Comparison of ENCODE assay signal across 22 cellular contexts in genomic region chr9:98306384-98307145, GRCh38. TPM values are rescaled to one million over a fixed set of nuclear protein-coding genes. Genes with fewer than 3 reads are reported as not detected.
DNase-seq lines count a peak whose midpoint lies in the region; ATAC-seq, FAIRE-seq and TF ChIP-seq lines count a peak whose summit lies in the region.
"Had no signal": no experiment of that assay in that cellular context is flagged by ENCODE, and none has a peak within 500 bp of the region (broad histone marks: within the 10 kb centered on the region; RNA-seq: fewer than 3 reads in every experiment).

No MANE protein-coding gene starts in this region.

- H3K79me2 ChIP-seq in GM23338 (replicated peaks; ENCODE audit: insufficient read depth) (no peaks in the 10 kb centered on the region), H1 (ENCODE audit: control insufficient read depth in 1 of 2, insufficient read depth in 2 of 2, low read length in 2 of 2) (no peaks in the 10 kb centered on the region), trophoblast cell (ENCODE audit: control insufficient read depth, insufficient read depth, low read length, poor library complexity) (no peaks in the 10 kb centered on the region)

- POLR2A ChIA-PET in H1 (lab: Charles Lee; ENCODE audit: partially characterized antibody) = no interaction called here

- DNase-seq in GM23338 (ENCODE audit: low spot score) = no peak
- DNase-seq in NCI-H2171 (lab: John Stamatoyannopoulos, UW) = peak; percentile 83
- DNase-seq in H1 (ENCODE audit: low read depth in 1 of 2, low spot score in 2 of 2) = no peak
- peak; percentile 74 to 77 for DNase-seq in trophoblast cell
- no peak for DNase-seq in kidney tubule cell (ENCODE audit: low spot score)
- no peak for DNase-seq in NCI-H226
- DNase-seq in activated naive CD4-positive, alpha-beta T cell (lab: John Stamatoyannopoulos, UW) = no peak
- DNase-seq: activated CD4-positive, CD25-positive, alpha-beta regulatory T cell; activated CD8-positive, alpha-beta T cell treated with anti-CD3 and anti-CD28 coated beads, Interleukin-2, amount 10 ng/mL, durations not matched to agents 7 days and 5 days; activated gamma-delta T cell; brain microvascular endothelial cell; CD8-positive, alpha-beta T cell; cortex of kidney; head of caudate nucleus; MV-4-11; NCI-H510A treated with DMSO at 0.1 percent for 48 hours; psoas muscle; RPMI8226; small intestine; stimulated activated CD4-positive, alpha-beta T cell treated with anti-CD3 and anti-CD28 coated beads, Interleukin-2, amount 100 ng/mL, for 24 hours had no signal

- H2AFZ ChIP-seq in GM23338 (0 out of 2 replicates have a peak overlapping the region, but pooled peaks have one; percentile 32), H1 (ENCODE audit: low read length) (0 out of 2 replicates have a peak overlapping the region, but pooled peaks have one; percentile 5), trophoblast cell (ENCODE audit: insufficient read depth, low read length, poor library complexity) (no peak overlapping the region)

- no peak overlapping the region for H3K56ac ChIP-seq in H1 (replicated peaks; ENCODE audit: insufficient read length, low read depth, low read length)

- no peak overlapping the region for H3K27ac Mint-ChIP-seq in GM23338
- H3K27ac Mint-ChIP-seq: activated CD8-positive, alpha-beta T cell treated with anti-CD3 and anti-CD28 coated beads, Interleukin-2, amount 10 ng/mL, durations not matched to agents 7 days and 5 days; CD8-positive, alpha-beta T cell; stimulated activated effector memory CD8-positive, alpha-beta T cell treated with anti-CD3 and anti-CD28 coated beads, Interleukin-12 subunit alpha, Interleukin-12 subunit beta, amount 100 ng/mL, for 72 hours had no signal

- TF ChIP-seq RAD21 in H1 (IDR thresholded peaks at IDR 0.05 in 1 of 2, conservative IDR thresholded peaks at IDR 0.05 in 1 of 2; ENCODE audit: low read depth in 2 of 2, low read length in 2 of 2) = no peak

- H2BK20ac ChIP-seq in H1 (ENCODE audit: low read length) = 0 out of 2 replicates have a peak overlapping the region, but pooled peaks have one; percentile 25

- H4K8ac ChIP-seq in H1 (ENCODE audit: extremely low read depth, insufficient read depth, low read length) = no peak overlapping the region
- no peak overlapping the region for H4K8ac ChIP-seq in trophoblast cell (ENCODE audit: low read depth, low read length)

- H3K36me3 Mint-ChIP-seq in GM23338 (ENCODE audit: low read depth) = no peaks in the 10 kb centered on the region
- H3K36me3 Mint-ChIP-seq: CD8-positive, alpha-beta T cell; stimulated activated effector memory CD8-positive, alpha-beta T cell treated with anti-CD3 and anti-CD28 coated beads, Interleukin-12 subunit alpha, Interleukin-12 subunit beta, amount 100 ng/mL, for 72 hours had no signal

- H3K4me1 ChIP-seq in GM23338 (ENCODE audit: insufficient read depth) = no peaks in the 10 kb centered on the region
- H3K4me1 ChIP-seq in H1 (replicated peaks in 1 of 4; ENCODE audit: control insufficient read depth in 3 of 4, insufficient read depth in 4 of 4, low read length in 3 of 4) = no peaks in the 10 kb centered on the region; a peak in 1 of 7 replicates
- H3K4me1 ChIP-seq in trophoblast cell (ENCODE audit: control insufficient read depth in 1 of 2, insufficient read depth in 2 of 2, low read length in 2 of 2) = peaks cover 11 to 21% of the 10 kb centered on the region in 2 experiments
- H3K4me1 ChIP-seq: psoas muscle had no signal

- no peaks in the 10 kb centered on the region for H3K23me2 ChIP-seq in H1 (ENCODE audit: low read depth, low read length)

- H2BK120ac ChIP-seq in H1 (replicated peaks; ENCODE audit: low read depth, low read length) (no peak overlapping the region), trophoblast cell (ENCODE audit: insufficient read depth, low read length, poor library complexity) (no peak overlapping the region)

- peaks cover 4% of the 10 kb centered on the region for H3K27me3 Mint-ChIP-seq in GM23338 (ENCODE audit: insufficient read depth, low read depth, poor library complexity)

- no peak overlapping the region for H3K27ac ChIP-seq in GM23338 (ENCODE audit: low read depth)
- no peak overlapping the region for H3K27ac ChIP-seq in H1 (ENCODE audit: low read depth, low read length)
- no peak overlapping the region for H3K27ac ChIP-seq in trophoblast cell (ENCODE audit: low read depth, low read length)
- H3K27ac ChIP-seq: brain microvascular endothelial cell, KMS-11, psoas muscle had no signal

- H3K4me3 Mint-ChIP-seq in GM23338 = no peak overlapping the region
- H3K4me3 Mint-ChIP-seq: activated CD8-positive, alpha-beta T cell treated with anti-CD3 and anti-CD28 coated beads, Interleukin-2, amount 10 ng/mL, durations not matched to agents 7 days and 5 days; CD8-positive, alpha-beta T cell; stimulated activated effector memory CD8-positive, alpha-beta T cell treated with anti-CD3 and anti-CD28 coated beads, Interleukin-12 subunit alpha, Interleukin-12 subunit beta, amount 100 ng/mL, for 72 hours had no signal

- H3K4me2 ChIP-seq in GM23338 = no peak overlapping the region
- no peak overlapping the region for H3K4me2 ChIP-seq in H1 (ENCODE audit: insufficient read depth in 1 of 2, low read depth in 2 of 2, low read length in 2 of 2)
- no peak overlapping the region for H3K4me2 ChIP-seq in trophoblast cell (ENCODE audit: low read length)
- H3K4me2 ChIP-seq: KMS-11 had no signal

- H4K12ac ChIP-seq in trophoblast cell (ENCODE audit: low read depth, low read length) = no peak overlapping the region

- H3K79me1 ChIP-seq in H1 (ENCODE audit: low read depth, low read length) (no peaks in the 10 kb centered on the region), trophoblast cell (ENCODE audit: low read length) (peaks cover 4% of the 10 kb centered on the region)

- no peaks in the 10 kb centered on the region for H3F3A ChIP-seq in GM23338 (replicated peaks; ENCODE audit: low read depth)

- no peaks in the 10 kb centered on the region for H3K27me3 ChIP-seq in GM23338 (ENCODE audit: insufficient read depth)
- H3K27me3 ChIP-seq in H1 (replicated peaks in 1 of 4; ENCODE audit: control insufficient read depth in 3 of 4, extremely low read depth in 1 of 4, insufficient read depth in 3 of 4, low read length in 3 of 4) = peaks cover 0 to 2% (median 0%) of the 10 kb centered on the region in 4 experiments; a peak in 1 of 7 replicates
- H3K27me3 ChIP-seq in trophoblast cell (ENCODE audit: insufficient read depth, low read length) = no peaks in the 10 kb centered on the region
- H3K27me3 ChIP-seq: brain microvascular endothelial cell had no signal

- H4K91ac ChIP-seq in H1 (replicated peaks; ENCODE audit: insufficient read length, low read length) (no peak overlapping the region), trophoblast cell (ENCODE audit: low read depth, low read length) (peak overlapping the region; percentile 4)

- TF ChIP-seq POLR2A in H1 (IDR thresholded peaks at IDR 0.05; ENCODE audit: control extremely low read depth in 1 of 2, low read depth in 2 of 2, low read length in 2 of 2) = no peak

- no peak overlapping the region for H2BK12ac ChIP-seq in H1 (ENCODE audit: low read depth, low read length)
- H2BK12ac ChIP-seq in trophoblast cell (ENCODE audit: low read length) = no peak overlapping the region

- H2BK5ac ChIP-seq in H1 (ENCODE audit: low read depth, low read length) (no peak overlapping the region), trophoblast cell (ENCODE audit: low read depth, low read length, poor library complexity) (no peak overlapping the region)

- 0 out of 2 replicates have a peak, but pooled peaks cover 4% of the 10 kb centered on the region for H3K9me2 ChIP-seq in GM23338 (ENCODE audit: insufficient read depth)

- no peaks in the 10 kb centered on the region for H3K9me3 Mint-ChIP-seq in GM23338
- H3K9me3 Mint-ChIP-seq: CD8-positive, alpha-beta T cell; stimulated activated effector memory CD8-positive, alpha-beta T cell treated with anti-CD3 and anti-CD28 coated beads, Interleukin-12 subunit alpha, Interleukin-12 subunit beta, amount 100 ng/mL, for 72 hours had no signal

- no peak overlapping the region for H4K5ac ChIP-seq in H1 (ENCODE audit: insufficient read length, low read depth, low read length)

- H3K14ac ChIP-seq in H1 (ENCODE audit: insufficient read length) (no peak overlapping the region), trophoblast cell (ENCODE audit: low read length) (no peak overlapping the region)

- ATAC-seq in GM23338 = no peak
- ATAC-seq: activated CD8-positive, alpha-beta T cell treated with anti-CD3 and anti-CD28 coated beads, Interleukin-2, amount 10 ng/mL, durations not matched to agents 7 days and 5 days; CD8-positive, alpha-beta T cell; psoas muscle; stimulated activated effector memory CD8-positive, alpha-beta T cell treated with anti-CD3 and anti-CD28 coated beads, Interleukin-12 subunit alpha, Interleukin-12 subunit beta, amount 100 ng/mL, for 72 hours had no signal

- TF ChIP-seq EP300 in H1 (IDR thresholded peaks at IDR 0.05; ENCODE audit: borderline replicate concordance in 1 of 2, low read depth in 2 of 2, low read length in 2 of 2) = no peak

- H3K9me3 ChIP-seq in H1 (ENCODE audit: insufficient read depth in 2 of 2, low read depth in 1 of 2, low read length in 1 of 2) (no peaks in the 10 kb centered on the region), trophoblast cell (ENCODE audit: insufficient read depth, low read depth, low read length) (no peaks in the 10 kb centered on the region)
- H3K9me3 ChIP-seq: psoas muscle had no signal

- WGBS in H1 (ENCODE audit: extremely low coverage in 1 of 2, insufficient coverage in 1 of 2, insufficient read length in 1 of 2, insufficient replicate concordance in 2 of 2, low coverage in 1 of 2, low lambda C conversion rate in 2 of 2, missing lambda C conversion rate in 1 of 2), 2 experiments = 87% methylated on average over 5 of the region's 7 CpGs; no CpG with 5 or more reads in 1 of the 2 experiments
- WGBS in trophoblast cell (ENCODE audit: extremely low coverage, insufficient coverage, insufficient read length) = no CpG with 5 or more reads among the region's 7 CpGs

- no peak overlapping the region for H3K23ac ChIP-seq in H1 (ENCODE audit: insufficient read length)
- no peak overlapping the region for H3K23ac ChIP-seq in trophoblast cell (ENCODE audit: low read length)

- peaks cover 4% of the 10 kb centered on the region; the same call in 1 of the 3 replicates for H3K4me1 Mint-ChIP-seq in GM23338
- H3K4me1 Mint-ChIP-seq: stimulated activated effector memory CD8-positive, alpha-beta T cell treated with anti-CD3 and anti-CD28 coated beads, Interleukin-12 subunit alpha, Interleukin-12 subunit beta, amount 100 ng/mL, for 72 hours had no signal

- no peak for TF ChIP-seq CTCF in GM23338 (conservative IDR thresholded peaks at IDR 0.05; ENCODE audit: low read depth in 2 of 2)
- no peak for TF ChIP-seq CTCF in H1 (IDR thresholded peaks at IDR 0.05; ENCODE audit: control extremely low read depth in 1 of 3, insufficient read depth in 1 of 3, low read depth in 1 of 3, low read length in 3 of 3)

- no peak overlapping the region for H2BK15ac ChIP-seq in H1 (ENCODE audit: low read length)

- CTCF ChIA-PET in H1 (lab: Charles Lee; ENCODE audit: partially characterized antibody) = interaction anchor here (0.5 to 1.2 kb wide), 4 partner anchors 9 to 299 kb away, joined by 3 read pairs; no protein-coding TSS in a partner anchor

- FAIRE-seq in H1 (lab: Jason Lieb, UNC) = no peak
- FAIRE-seq: small intestine had no signal

- H3K4ac ChIP-seq in H1 (replicated peaks; ENCODE audit: insufficient read length, low read depth, low read length) (no peak overlapping the region), trophoblast cell (ENCODE audit: low read depth, low read length) (no peak overlapping the region)

- H2AK5ac ChIP-seq in H1 (ENCODE audit: low read depth, low read length) (no peak overlapping the region), trophoblast cell (ENCODE audit: low read length) (no peak overlapping the region)

- no peak overlapping the region for H3K18ac ChIP-seq in H1 (ENCODE audit: extremely low read depth, low read length)
- no peak overlapping the region for H3K18ac ChIP-seq in trophoblast cell (ENCODE audit: low read length)

- no peaks in the 10 kb centered on the region; the same call in 1 of the 2 replicates for H4K20me1 ChIP-seq in GM23338 (replicated peaks; ENCODE audit: insufficient read depth)
- no peaks in the 10 kb centered on the region for H4K20me1 ChIP-seq in H1 (replicated peaks in 1 of 2; ENCODE audit: control insufficient read depth in 1 of 2, insufficient read depth in 2 of 2, low read length in 2 of 2)

- H3K9ac ChIP-seq in H1 (replicated peaks in 1 of 4; ENCODE audit: extremely low read depth in 1 of 4, low read depth in 3 of 4, low read length in 3 of 4) (no peak overlapping the region), trophoblast cell (ENCODE audit: low read length) (no peak overlapping the region)
- H3K9ac ChIP-seq: KMS-11 had no signal

- no peaks in the 10 kb centered on the region for H3K36me3 ChIP-seq in GM23338 (ENCODE audit: insufficient read depth)
- no peaks in the 10 kb centered on the region; a peak in 1 of 8 replicates for H3K36me3 ChIP-seq in H1 (ENCODE audit: control insufficient read depth in 2 of 4, insufficient read depth in 4 of 4, low read length in 3 of 4)
- H3K36me3 ChIP-seq in trophoblast cell (ENCODE audit: control insufficient read depth in 1 of 2, insufficient read depth in 2 of 2, low read length in 2 of 2) = no peaks in the 10 kb centered on the region
- H3K36me3 ChIP-seq: brain microvascular endothelial cell had no signal

- no peak overlapping the region for H3K4me3 ChIP-seq in GM23338
- no peak overlapping the region for H3K4me3 ChIP-seq in H1 (ENCODE audit: extremely low read depth in 1 of 4, insufficient read depth in 2 of 4, low read depth in 3 of 4, low read length in 4 of 4)
- no peak overlapping the region for H3K4me3 ChIP-seq in trophoblast cell (ENCODE audit: low read depth, low read length)
- H3K4me3 ChIP-seq: psoas muscle had no signal

RNA-seq across cellular contexts. Expression of gene TBC1D2, which starts 51.1 kb away (rescaled TPM):
- 6.8 and 7.7 TPM in 2 replicates for total RNA-seq in GM23338 (2014; rRNA removed; shearing (Covaris generic))
- polyA plus RNA-seq in GM23338 (2016; fragmentation: Nextera tagmentation; extraction: Ambion mirVana) (3.0 and 3.7 TPM in 2 replicates), H1 (2011; rRNA removed) (7.4 and 10.9 TPM in 2 replicates)
- 7.4 and 8.0 TPM in 2 replicates for total RNA-seq in H1 (2021; fragmentation: NEBNext Ultra II Directional; extraction: Animal tissue kit (Norgen Biotek cat#: 25700))
- 7.7 TPM for polyA plus RNA-seq in H1 (2011; cell fraction: cytosol; rRNA removed)
- polyA plus RNA-seq in H1 (2011; cell fraction: nucleus; rRNA removed) = 15.0 TPM
- polyA plus RNA-seq in H1 (2012, experiment 1 of 2) = 4.2 to 6.0 TPM (median 4.9 TPM) in 4 replicates
- 4.4 TPM for polyA plus RNA-seq in H1 (2012, experiment 2 of 2)
- polyA plus RNA-seq in H1 (2013, experiment 1 of 2) = 7.4 TPM
- 6.9 TPM for polyA plus RNA-seq in H1 (2013, experiment 2 of 2)
- polyA minus RNA-seq in H1 (2011; rRNA and poly(A)+ RNA removed) = 7.0 and 7.4 TPM in 2 replicates
- 4.3 TPM for polyA minus RNA-seq in H1 (2011; cell fraction: cytosol; rRNA and poly(A)+ RNA removed)
- 8.0 TPM for polyA minus RNA-seq in H1 (2011; cell fraction: nucleus; rRNA and poly(A)+ RNA removed)
- 18.4 and 19.5 TPM in 2 replicates for polyA plus RNA-seq in trophoblast cell (2013)

Comparison
In these comparisons a context has a peak if more than half of its experiments do, and no peak if none do; other contexts are left out.
1. DNase-seq: peak in NCI-H2171 (single experiment) and trophoblast cell (2 of 2); none in GM23338 (single experiment), H1 (0 of 2), kidney tubule cell (single experiment), NCI-H226 (single experiment) and activated naive CD4-positive, alpha-beta T cell (0 of 4).